14 cellular contexts compared by ENCODE assay signal in the genomic region with DNA sequence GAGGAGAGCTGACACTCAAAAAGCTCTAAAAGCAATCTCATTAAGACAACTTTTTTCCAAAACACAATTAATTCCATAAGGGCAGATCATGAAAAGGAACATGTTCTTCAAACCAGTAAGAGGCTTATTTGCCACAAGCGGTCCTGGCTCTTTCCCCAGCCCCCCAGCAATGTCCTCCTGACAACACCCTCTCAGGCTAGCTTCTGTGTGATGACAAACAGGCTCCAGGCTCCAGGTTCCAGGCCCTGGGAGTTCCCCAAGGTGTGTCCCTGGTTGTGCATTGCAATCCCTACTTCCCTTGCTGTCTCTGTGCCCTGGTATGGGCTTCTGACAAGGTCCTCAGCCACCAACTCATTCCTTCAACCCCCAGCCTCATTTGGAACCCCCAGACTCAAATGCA.
"Had no signal": no experiment of that assay in that cellular context is flagged by ENCODE, and none has a peak within 500 bp of the region (broad histone marks: within the 10 kb centered on the region; RNA-seq: fewer than 3 reads in every experiment).

No MANE protein-coding gene starts in this region.

- H3K79me2 ChIP-seq: parathyroid adenoma had no signal

- ATAC-seq: body of pancreas had no signal

- H3K9ac ChIP-seq: parathyroid adenoma had no signal

- H3K9me3 Mint-ChIP-seq: activated CD4-positive, alpha-beta memory T cell treated with anti-CD3 and anti-CD28 coated beads, Interleukin-2, amount 10 ng/mL, durations not matched to agents 7 days and 5 days; activated naive CD4-positive, alpha-beta T cell treated with anti-CD3 and anti-CD28 coated beads for 36 hours; central memory CD8-positive, alpha-beta T cell had no signal

- H3K4me1 ChIP-seq: body of pancreas, parathyroid adenoma, thyroid gland, uterus had no signal

- H3K36me3 ChIP-seq: thyroid gland, uterus had no signal

- H3K4me3 Mint-ChIP-seq: activated CD4-positive, alpha-beta memory T cell treated with anti-CD3 and anti-CD28 coated beads, Interleukin-2, amount 10 ng/mL, durations not matched to agents 7 days and 5 days; activated naive CD4-positive, alpha-beta T cell treated with anti-CD3 and anti-CD28 coated beads for 36 hours; central memory CD8-positive, alpha-beta T cell; mesothelial cell of epicardium had no signal

- H3K27ac ChIP-seq: body of pancreas, parathyroid adenoma, thyroid gland, uterus had no signal

- H3K27ac Mint-ChIP-seq: activated CD4-positive, alpha-beta memory T cell treated with anti-CD3 and anti-CD28 coated beads, Interleukin-2, amount 10 ng/mL, durations not matched to agents 7 days and 5 days; activated naive CD4-positive, alpha-beta T cell treated with anti-CD3 and anti-CD28 coated beads for 36 hours; mesothelial cell of epicardium had no signal

- H2AFZ ChIP-seq: parathyroid adenoma had no signal

- H3K4me3 ChIP-seq: body of pancreas, thyroid gland, uterus had no signal

- H3K4me1 Mint-ChIP-seq: mesothelial cell of epicardium had no signal

- H3K9me3 ChIP-seq: body of pancreas, thyroid gland, uterus had no signal

- DNase-seq: activated CD4-positive, alpha-beta memory T cell treated with anti-CD3 and anti-CD28 coated beads, Interleukin-2, amount 10 ng/mL, durations not matched to agents 7 days and 5 days; activated CD4-positive, alpha-beta T cell treated with anti-CD3 and anti-CD28 coated beads for 1 hour; activated CD8-positive, alpha-beta memory T cell treated with anti-CD3 and anti-CD28 coated beads, Interleukin-2, amount 50 U/mL, for 48 hours; activated naive CD4-positive, alpha-beta T cell treated with anti-CD3 and anti-CD28 coated beads for 36 hours; body of pancreas; effector memory CD4-positive, alpha-beta T cell; retina; stimulated activated CD4-positive, alpha-beta T cell treated with anti-CD3 and anti-CD28 coated beads, Interleukin-15, amount 100 ng/mL, for 24 hours; stimulated activated CD4-positive, alpha-beta T cell treated with anti-CD3 and anti-CD28 coated beads, Interleukin-4, amount 100 ng/mL, for 24 hours; thyroid gland; uterus had no signal

- H3K27me3 Mint-ChIP-seq: activated CD4-positive, alpha-beta memory T cell treated with anti-CD3 and anti-CD28 coated beads, Interleukin-2, amount 10 ng/mL, durations not matched to agents 7 days and 5 days; central memory CD8-positive, alpha-beta T cell had no signal

- H3K27me3 ChIP-seq: body of pancreas, thyroid gland, uterus had no signal
